ENCODE assay signal across 8 cellular contexts in the genomic region with DNA sequence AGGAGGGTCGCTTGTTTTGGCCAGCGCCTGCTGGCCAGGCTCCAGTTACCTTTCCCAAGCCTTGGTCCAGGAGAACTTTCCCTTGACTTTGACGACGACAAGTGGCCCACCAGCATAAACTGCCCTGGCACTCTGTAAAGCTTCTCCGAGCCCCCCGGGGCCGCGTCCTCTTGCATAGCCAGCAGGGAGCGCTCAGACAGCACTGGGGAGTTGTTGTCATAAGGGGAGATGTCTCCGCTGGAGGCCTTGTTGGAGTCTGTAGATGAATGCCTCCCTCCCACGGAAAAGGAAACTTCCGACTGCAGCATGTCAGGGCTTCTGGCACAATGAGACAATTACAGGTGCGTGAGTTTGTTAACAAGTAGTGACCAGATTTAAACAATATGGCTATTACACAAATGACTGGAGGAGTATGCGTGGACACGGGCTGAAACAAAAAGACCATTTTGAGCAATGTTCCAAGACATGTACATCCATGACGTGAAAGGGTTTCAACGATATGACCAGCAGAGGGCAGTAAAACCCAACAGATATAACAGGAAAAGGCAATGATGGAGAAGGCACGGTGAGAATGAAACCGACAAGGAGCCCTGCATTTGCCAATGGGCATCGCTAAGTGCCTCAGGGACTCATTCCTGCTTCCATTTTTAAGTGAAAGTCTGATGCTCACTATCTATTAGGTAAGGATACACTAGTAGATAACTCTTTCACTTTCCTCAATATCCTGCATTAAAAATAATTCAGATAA. TPM values are rescaled to one million over a fixed set of nuclear protein-coding genes. Genes with fewer than 3 reads are reported as not detected.
A peak's percentile ranks its signal among the peaks of the same experiment; 100 is the strongest.
DNase-seq lines count a peak whose midpoint lies in the region; ATAC-seq and TF ChIP-seq lines count a peak whose summit lies in the region.

No MANE protein-coding gene starts in this region.

- POLR2A ChIA-PET in activated CD4-positive, alpha-beta T cell treated with anti-CD3 and anti-CD28 coated beads for 36 hours (lab: Charles Lee): no interaction called here

- H3K4me3 Mint-ChIP-seq in activated CD4-positive, alpha-beta T cell treated with anti-CD3 and anti-CD28 coated beads for 36 hours: no peak overlapping the region
- H3K4me3 Mint-ChIP-seq in memory B cell: peak overlapping the region; percentile 5

- H3K4me1 Mint-ChIP-seq in activated CD4-positive, alpha-beta T cell treated with anti-CD3 and anti-CD28 coated beads for 36 hours: peaks cover 2% of the 10 kb centered on the region
- peaks cover 5% of the 10 kb centered on the region for H3K4me1 Mint-ChIP-seq in memory B cell

- no peaks in the 10 kb centered on the region for H3K9me3 Mint-ChIP-seq in activated CD4-positive, alpha-beta T cell treated with anti-CD3 and anti-CD28 coated beads for 36 hours (ENCODE audit: low read depth)
- no peaks in the 10 kb centered on the region for H3K9me3 Mint-ChIP-seq in memory B cell

- DNase-seq in BE2C (peak; percentile 54), NCI-H2227 (lab: John Stamatoyannopoulos, UW; ENCODE audit: unreplicated experiment) (peak; percentile 90), memory B cell (ENCODE audit: low spot score in 2 of 2) (peak; percentile 58 to 65)
- DNase-seq in activated CD4-positive, alpha-beta T cell treated with anti-CD3 and anti-CD28 coated beads for 36 hours: peak; percentile 57
- peak; percentile 5 for DNase-seq in effector CD8-positive, alpha-beta T cell (lab: John Stamatoyannopoulos, UW)
- peak; percentile 30 for DNase-seq in stimulated activated naive CD8-positive, alpha-beta T cell treated with anti-CD3 and anti-CD28 coated beads, Interleukin-15, Interleukin-2, amounts not matched to agents 100 U/mL and 50 U/mL, for 24 hours

- H3K27me3 Mint-ChIP-seq in activated CD4-positive, alpha-beta T cell treated with anti-CD3 and anti-CD28 coated beads for 36 hours: peaks cover 2% of the 10 kb centered on the region
- no peaks in the 10 kb centered on the region for H3K27me3 Mint-ChIP-seq in memory B cell

- no peaks in the 10 kb centered on the region for H3K36me3 ChIP-seq in BE2C

- no peak overlapping the region for H3K27ac Mint-ChIP-seq in activated CD4-positive, alpha-beta T cell treated with anti-CD3 and anti-CD28 coated beads for 36 hours
- H3K27ac Mint-ChIP-seq in memory B cell: no peak overlapping the region

- peak; percentile 90 for ATAC-seq in GM18861 (IDR thresholded peaks at IDR 0.05; ENCODE audit: unreplicated experiment)
- peak; percentile 65 for ATAC-seq in HG03139 (IDR thresholded peaks at IDR 0.05; ENCODE audit: unreplicated experiment)
- ATAC-seq in activated CD4-positive, alpha-beta T cell treated with anti-CD3 and anti-CD28 coated beads for 36 hours: peak; percentile 75
- peak; percentile 93 for ATAC-seq in memory B cell (ENCODE audit: low read depth)
- ATAC-seq in stimulated activated naive CD8-positive, alpha-beta T cell treated with anti-CD3 and anti-CD28 coated beads, Interleukin-15, Interleukin-2, amounts not matched to agents 100 U/mL and 50 U/mL, for 24 hours: peak; percentile 52

- H3K9me3 ChIP-seq in BE2C: no peaks in the 10 kb centered on the region

- H3K27me3 ChIP-seq in BE2C: no peaks in the 10 kb centered on the region

- peak; percentile 67 for TF ChIP-seq CTCF in BE2C (IDR thresholded peaks at IDR 0.05; ENCODE audit: low read depth, low read length)

- no peaks in the 10 kb centered on the region for H3K4me1 ChIP-seq in BE2C

- CTCF ChIA-PET in activated CD4-positive, alpha-beta T cell treated with anti-CD3 and anti-CD28 coated beads for 36 hours (lab: Charles Lee): interaction anchor here (0.9 to 1.1 kb wide), 3 partner anchors 11 to 954 kb away, joined by 3 read pairs; no protein-coding TSS in a partner anchor

- H3K4me3 ChIP-seq in BE2C (ENCODE audit: low read depth, low read length): no peak overlapping the region

- intact Hi-C loops in activated CD4-positive, alpha-beta T cell treated with anti-CD3 and anti-CD28 coated beads for 36 hours (cut with DNase I, micrococcal nuclease): loop anchor here (1.0 to 10.0 kb wide), 3 partner anchors 387 to 581 kb away; no protein-coding TSS in a partner anchor

- H3K36me3 Mint-ChIP-seq in activated CD4-positive, alpha-beta T cell treated with anti-CD3 and anti-CD28 coated beads for 36 hours (ENCODE audit: low read depth): no peaks in the 10 kb centered on the region
- H3K36me3 Mint-ChIP-seq in memory B cell: no peaks in the 10 kb centered on the region

RNA-seq across cellular contexts. Expression of a gene that starts 33.0 kb away (rescaled TPM):
- polyA plus RNA-seq in BE2C (2012; ENCODE audit: insufficient read depth, insufficient read length, low read depth): 30.1 TPM
- total RNA-seq in activated CD4-positive, alpha-beta T cell treated with anti-CD3 and anti-CD28 coated beads for 36 hours: 10 to 100 TPM; 24.4 to 24.7 TPM

Comparison
In these comparisons a context has a peak if more than half of its experiments do, and no peak if none do; other contexts are left out.
1. DNase-seq: peak in every context shown above with its lines; median percentile 90 in NCI-H2227; 62 in memory B cell; 57 in activated CD4-positive, alpha-beta T cell treated with anti-CD3 and anti-CD28 coated beads for 36 hours; 54 in BE2C; 30 in stimulated activated naive CD8-positive, alpha-beta T cell treated with anti-CD3 and anti-CD28 coated beads, Interleukin-15, Interleukin-2, amounts not matched to agents 100 U/mL and 50 U/mL, for 24 hours; 5 in effector CD8-positive, alpha-beta T cell.